In genomic region chr3:79957066-79957465, GRCh38 we compare ENCODE assay signal across 7 cellular contexts.
"Had no signal": no experiment of that assay in that cellular context is flagged by ENCODE, and none has a peak within 500 bp of the region (broad histone marks: within the 10 kb centered on the region; RNA-seq: fewer than 3 reads in every experiment).

No MANE protein-coding gene starts in this region.

- DNase-seq: GM23248, GOT3, H7, HFFc6 had no signal

- H3K4me3 ChIP-seq: GM23248, HAP-1 had no signal

- H3K9ac ChIP-seq: GM23248 had no signal

- H3K27ac ChIP-seq: GM23248, HL-60 had no signal

- H2AFZ ChIP-seq: GM23248 had no signal

- H3K9me3 ChIP-seq: HAP-1 had no signal

- FAIRE-seq: HepG2 had no signal

- H3K36me3 ChIP-seq: HAP-1 had no signal
